Comparison of ENCODE assay signal across 11 cellular contexts in the genomic region with DNA sequence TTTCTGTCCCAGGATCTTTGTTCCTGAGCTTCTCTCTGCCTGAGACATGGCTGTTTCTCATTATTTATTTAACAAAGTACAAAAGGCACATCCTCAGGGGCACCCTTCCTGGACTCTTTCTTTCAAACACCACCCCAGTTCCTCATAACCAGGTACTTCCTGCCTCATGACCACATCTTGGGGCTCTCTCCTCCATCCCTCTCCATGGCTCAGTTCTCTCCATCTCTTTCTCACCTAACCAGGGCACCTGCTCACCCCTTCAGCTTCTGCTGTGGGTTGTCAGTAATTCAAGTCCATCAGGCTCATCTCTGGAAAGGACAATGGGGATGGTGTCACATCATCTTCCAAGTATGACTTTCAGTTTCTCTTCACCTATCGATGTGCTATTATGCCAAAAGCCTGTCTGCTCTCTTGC.
DNase-seq lines count a peak whose midpoint lies in the region; ATAC-seq, FAIRE-seq and TF ChIP-seq lines count a peak whose summit lies in the region.
"Had no signal": no experiment of that assay in that cellular context is flagged by ENCODE, and none has a peak within 500 bp of the region (broad histone marks: within the 10 kb centered on the region; RNA-seq: fewer than 3 reads in every experiment).

No MANE protein-coding gene starts in this region.

- no peaks in the 10 kb centered on the region for H3K36me3 ChIP-seq in left lung
- H3K36me3 ChIP-seq: BE2C had no signal

- no peak for ATAC-seq in left lung
- ATAC-seq in GM18870 (IDR thresholded peaks at IDR 0.05; ENCODE audit: unreplicated experiment), result no peak

- H3K9me3 Mint-ChIP-seq in activated CD4-positive, alpha-beta T cell treated with anti-CD3 and anti-CD28 coated beads, Interleukin-2, amount 10 ng/mL, durations not matched to agents 24 days and 14 days, result peaks cover 5% of the 10 kb centered on the region
- H3K9me3 Mint-ChIP-seq in type B pancreatic cell, result peaks cover 4% of the 10 kb centered on the region

- FAIRE-seq in GM19239 (lab: Jason Lieb, UNC), result no peak
- FAIRE-seq: islet of Langerhans had no signal

- peak overlapping the region; percentile 61 for H3K4me3 Mint-ChIP-seq in activated CD4-positive, alpha-beta T cell treated with anti-CD3 and anti-CD28 coated beads, Interleukin-2, amount 10 ng/mL, durations not matched to agents 24 days and 14 days
- H3K4me3 Mint-ChIP-seq in type B pancreatic cell, result peak overlapping the region; percentile 69

- peak overlapping the region in 1 of 2 donors; percentile 7 for H3K4me3 ChIP-seq in left lung

- H3K9me3 ChIP-seq in left lung, result no peaks in the 10 kb centered on the region
- H3K9me3 ChIP-seq: BE2C had no signal

- peaks cover 3% of the 10 kb centered on the region for H3K4me1 Mint-ChIP-seq in activated CD4-positive, alpha-beta T cell treated with anti-CD3 and anti-CD28 coated beads, Interleukin-2, amount 10 ng/mL, durations not matched to agents 24 days and 14 days
- H3K4me1 Mint-ChIP-seq in type B pancreatic cell (ENCODE audit: unreplicated experiment), result peaks cover 23% of the 10 kb centered on the region

- peak overlapping the region; percentile 84 for H3K27ac Mint-ChIP-seq in activated CD4-positive, alpha-beta T cell treated with anti-CD3 and anti-CD28 coated beads, Interleukin-2, amount 10 ng/mL, durations not matched to agents 24 days and 14 days
- H3K27ac Mint-ChIP-seq in type B pancreatic cell, result peak overlapping the region; percentile 90

- TF ChIP-seq CTCF in left lung (IDR thresholded peaks at IDR 0.05) (no peak), type B pancreatic cell (conservative IDR thresholded peaks at IDR 0.05) (no peak)

- no peaks in the 10 kb centered on the region for H3K27me3 ChIP-seq in left lung
- H3K27me3 ChIP-seq: BE2C had no signal

- H3K27me3 Mint-ChIP-seq in activated CD4-positive, alpha-beta T cell treated with anti-CD3 and anti-CD28 coated beads, Interleukin-2, amount 10 ng/mL, durations not matched to agents 24 days and 14 days, result no peaks in the 10 kb centered on the region
- H3K27me3 Mint-ChIP-seq in type B pancreatic cell, result no peaks in the 10 kb centered on the region

- no peaks in the 10 kb centered on the region for H3K4me1 ChIP-seq in left lung

- DNase-seq in activated CD4-positive, alpha-beta T cell treated with anti-CD3 and anti-CD28 coated beads, Interleukin-2, amount 10 ng/mL, durations not matched to agents 24 days and 14 days, result no peak
- DNase-seq in activated CD4-positive, alpha-beta T cell treated with anti-CD3 and anti-CD28 coated beads for 1 hour, result no peak
- DNase-seq in SW480 (ENCODE audit: low spot score), result peak; percentile 12
- no peak for DNase-seq in left lung
- DNase-seq in type B pancreatic cell (ENCODE audit: extremely low spot score, unreplicated experiment), result no peak
- DNase-seq in GM19239 (ENCODE audit: insufficient read length, low spot score), result no peak
- no peak for DNase-seq in activated CD4-positive, alpha-beta T cell treated with anti-CD3 and anti-CD28 coated beads, Interleukin-2, amount 50 U/mL, for 4 hours
- DNase-seq: BE2C had no signal

- H3K36me3 Mint-ChIP-seq in activated CD4-positive, alpha-beta T cell treated with anti-CD3 and anti-CD28 coated beads, Interleukin-2, amount 10 ng/mL, durations not matched to agents 24 days and 14 days (ENCODE audit: low read depth), result no peaks in the 10 kb centered on the region
- no peaks in the 10 kb centered on the region for H3K36me3 Mint-ChIP-seq in type B pancreatic cell

- intact Hi-C loops in activated CD4-positive, alpha-beta T cell treated with anti-CD3 and anti-CD28 coated beads, Interleukin-2, amount 10 ng/mL, durations not matched to agents 24 days and 14 days (cut with micrococcal nuclease), result loop anchor here (1.0 kb wide), 1 partner anchor 21 kb away; no protein-coding TSS in a partner anchor
- intact Hi-C loops in left lung (cut with DNase I), result no loop called here

- H3K27ac ChIP-seq in left lung, result peak overlapping the region; percentile 67 to 79
- H3K27ac ChIP-seq: HL-60 had no signal
